8 cellular contexts compared by ENCODE assay signal in the genomic region with DNA sequence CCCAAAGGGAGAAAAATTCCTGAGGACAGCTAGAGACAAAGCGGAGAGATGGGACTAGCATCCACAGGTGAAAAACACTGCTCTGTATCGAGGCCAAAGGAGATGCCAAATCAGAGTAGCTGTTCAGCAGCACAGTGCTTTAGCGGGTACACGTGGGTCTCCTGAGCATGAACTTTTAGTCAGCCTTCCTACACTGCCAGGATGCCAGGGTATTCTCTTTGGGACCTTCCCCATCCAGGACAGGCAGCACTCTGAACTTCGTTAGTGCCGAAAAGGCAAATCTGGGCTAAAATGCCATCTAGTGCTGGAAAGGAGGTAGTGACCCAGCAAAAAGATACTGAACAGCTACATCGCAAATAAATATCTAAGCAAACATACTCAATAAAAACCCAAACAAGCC.
DNase-seq lines count a peak whose midpoint lies in the region; ATAC-seq, FAIRE-seq and TF ChIP-seq lines count a peak whose summit lies in the region.
"Had no signal": no experiment of that assay in that cellular context is flagged by ENCODE, and none has a peak within 500 bp of the region (broad histone marks: within the 10 kb centered on the region; RNA-seq: fewer than 3 reads in every experiment).

No MANE protein-coding gene starts in this region.

- H4K12ac ChIP-seq in trophoblast cell (ENCODE audit: low read depth, low read length): no peak overlapping the region

- H3K4me1 Mint-ChIP-seq in activated T-helper 2 cell treated with anti-CD3 and anti-CD28 coated beads, Interferon-gamma antibody, Interleukin-2, Interleukin-4, amounts not matched to agents 10 μg/mL and 5 μg/mL and 100 μg/mL, durations not matched to agents 14 hours and 24 hours and 36 hours (ENCODE audit: low read depth): no peaks in the 10 kb centered on the region
- H3K4me1 Mint-ChIP-seq: activated naive CD4-positive, alpha-beta T cell treated with anti-CD3 and anti-CD28 coated beads, Interleukin-2, amount 50 U/mL, for 24 hours had no signal

- H3K4me3 ChIP-seq in esophagus squamous epithelium (no peak overlapping the region), trophoblast cell (ENCODE audit: low read depth, low read length) (no peak overlapping the region)

- H3K14ac ChIP-seq in trophoblast cell (ENCODE audit: low read length): no peak overlapping the region

- H3K36me3 Mint-ChIP-seq in activated T-helper 2 cell treated with anti-CD3 and anti-CD28 coated beads, Interferon-gamma antibody, Interleukin-2, Interleukin-4, amounts not matched to agents 10 μg/mL and 5 μg/mL and 100 μg/mL, durations not matched to agents 14 hours and 24 hours and 36 hours (ENCODE audit: low read depth): no peaks in the 10 kb centered on the region

- H3K36me3 ChIP-seq in esophagus squamous epithelium (no peaks in the 10 kb centered on the region), trophoblast cell (ENCODE audit: control insufficient read depth in 1 of 2, insufficient read depth in 2 of 2, low read length in 2 of 2) (no peaks in the 10 kb centered on the region)

- intact Hi-C loops in esophagus squamous epithelium (cut with DNase I): loop anchor here (5.0 kb wide), 1 partner anchor 85 kb away; no protein-coding TSS in a partner anchor
- intact Hi-C loops in activated T-helper 2 cell treated with anti-CD3 and anti-CD28 coated beads, Interferon-gamma antibody, Interleukin-2, Interleukin-4, amounts not matched to agents 10 μg/mL and 5 μg/mL and 100 μg/mL, durations not matched to agents 14 hours and 24 hours and 36 hours (cut with micrococcal nuclease): loop anchor here (2.0 to 5.0 kb wide), 2 partner anchors 90 to 177 kb away; no protein-coding TSS in a partner anchor

- no peaks in the 10 kb centered on the region for H3K79me2 ChIP-seq in trophoblast cell (ENCODE audit: control insufficient read depth, insufficient read depth, low read length, poor library complexity)

- H2BK120ac ChIP-seq in trophoblast cell (ENCODE audit: insufficient read depth, low read length, poor library complexity): no peak overlapping the region

- no peak overlapping the region for H3K4me2 ChIP-seq in trophoblast cell (ENCODE audit: low read length)

- H3K27ac ChIP-seq in esophagus squamous epithelium (no peak overlapping the region), trophoblast cell (ENCODE audit: low read depth, low read length) (no peak overlapping the region)

- no peaks in the 10 kb centered on the region for H3K9me3 Mint-ChIP-seq in activated T-helper 2 cell treated with anti-CD3 and anti-CD28 coated beads, Interferon-gamma antibody, Interleukin-2, Interleukin-4, amounts not matched to agents 10 μg/mL and 5 μg/mL and 100 μg/mL, durations not matched to agents 14 hours and 24 hours and 36 hours

- H2AFZ ChIP-seq in trophoblast cell (ENCODE audit: insufficient read depth, low read length, poor library complexity): no peak overlapping the region

- no peak overlapping the region for H3K23ac ChIP-seq in trophoblast cell (ENCODE audit: low read length)

- 29 to 30% methylated on average over 7 of the region's 7 CpGs for WGBS in esophagus squamous epithelium, 2 donors
- WGBS in trophoblast cell (ENCODE audit: extremely low coverage, insufficient coverage, insufficient read length): no CpG with 5 or more reads among the region's 7 CpGs

- no peak overlapping the region for H4K91ac ChIP-seq in trophoblast cell (ENCODE audit: low read depth, low read length)

- H3K9ac ChIP-seq in trophoblast cell (ENCODE audit: low read length): no peak overlapping the region

- H3K79me1 ChIP-seq in trophoblast cell (ENCODE audit: low read length): no peaks in the 10 kb centered on the region

- H3K18ac ChIP-seq in trophoblast cell (ENCODE audit: low read length): no peak overlapping the region

- no peak overlapping the region for H4K8ac ChIP-seq in trophoblast cell (ENCODE audit: low read depth, low read length)

- peak; percentile 17 for FAIRE-seq in G401.6 (lab: Jason Lieb, UNC)

- no peak overlapping the region for H2BK5ac ChIP-seq in trophoblast cell (ENCODE audit: low read depth, low read length, poor library complexity)

- no peak overlapping the region for H2AK5ac ChIP-seq in trophoblast cell (ENCODE audit: low read length)

- H3K4me3 Mint-ChIP-seq in activated T-helper 2 cell treated with anti-CD3 and anti-CD28 coated beads, Interferon-gamma antibody, Interleukin-2, Interleukin-4, amounts not matched to agents 10 μg/mL and 5 μg/mL and 100 μg/mL, durations not matched to agents 14 hours and 24 hours and 36 hours (ENCODE audit: low read depth): no peak overlapping the region
- H3K4me3 Mint-ChIP-seq: activated naive CD4-positive, alpha-beta T cell treated with anti-CD3 and anti-CD28 coated beads, Interleukin-2, amount 50 U/mL, for 24 hours had no signal

- H3K27ac Mint-ChIP-seq in activated T-helper 2 cell treated with anti-CD3 and anti-CD28 coated beads, Interferon-gamma antibody, Interleukin-2, Interleukin-4, amounts not matched to agents 10 μg/mL and 5 μg/mL and 100 μg/mL, durations not matched to agents 14 hours and 24 hours and 36 hours: no peak overlapping the region
- H3K27ac Mint-ChIP-seq: activated naive CD4-positive, alpha-beta T cell treated with anti-CD3 and anti-CD28 coated beads, Interleukin-2, amount 50 U/mL, for 24 hours had no signal

- H3K9me3 ChIP-seq in esophagus squamous epithelium (no peaks in the 10 kb centered on the region), trophoblast cell (ENCODE audit: insufficient read depth, low read depth, low read length) (no peaks in the 10 kb centered on the region)

- peaks cover 5% of the 10 kb centered on the region for H3K27me3 Mint-ChIP-seq in activated T-helper 2 cell treated with anti-CD3 and anti-CD28 coated beads, Interferon-gamma antibody, Interleukin-2, Interleukin-4, amounts not matched to agents 10 μg/mL and 5 μg/mL and 100 μg/mL, durations not matched to agents 14 hours and 24 hours and 36 hours (ENCODE audit: low read depth)

- no peak for TF ChIP-seq POLR2A in esophagus squamous epithelium (IDR thresholded peaks at IDR 0.05)

- H3K4me1 ChIP-seq in esophagus squamous epithelium: no peaks in the 10 kb centered on the region
- H3K4me1 ChIP-seq in trophoblast cell (ENCODE audit: control insufficient read depth in 1 of 2, insufficient read depth in 2 of 2, low read length in 2 of 2): no peaks in the 10 kb centered on the region

- H3K4ac ChIP-seq in trophoblast cell (ENCODE audit: low read depth, low read length): no peak overlapping the region

- no peak overlapping the region for H2BK12ac ChIP-seq in trophoblast cell (ENCODE audit: low read length)

- TF ChIP-seq CTCF in esophagus squamous epithelium (IDR thresholded peaks at IDR 0.05): peak in 5 of 6 experiments; percentile 40 to 62 (median 45)

- H3K27me3 ChIP-seq in esophagus squamous epithelium (peaks cover 0 to 10% (median 0%) of the 10 kb centered on the region in 4 donors), trophoblast cell (ENCODE audit: insufficient read depth, low read length) (no peaks in the 10 kb centered on the region)

- peak; percentile 86 for ATAC-seq in GM19467 (IDR thresholded peaks at IDR 0.05; ENCODE audit: unreplicated experiment)

- DNase-seq in HS-5 (ENCODE audit: low read depth) (peak; percentile 8), RKO (ENCODE audit: low spot score) (peak; percentile 54), esophagus squamous epithelium (lab: John Stamatoyannopoulos, UW) (no peak), trophoblast cell (peak; percentile 1 to 62)
- DNase-seq in activated T-helper 2 cell treated with anti-CD3 and anti-CD28 coated beads, Interferon-gamma antibody, Interleukin-2, Interleukin-4, amounts not matched to agents 10 μg/mL and 5 μg/mL and 100 μg/mL, durations not matched to agents 14 hours and 24 hours and 36 hours (ENCODE audit: low spot score): no peak

Comparison
In these comparisons a context has a peak if more than half of its experiments do, and no peak if none do; other contexts are left out.
1. DNase-seq: peak in HS-5 (single experiment), RKO (single experiment) and trophoblast cell (2 of 2); none in esophagus squamous epithelium (single experiment) and activated T-helper 2 cell treated with anti-CD3 and anti-CD28 coated beads, Interferon-gamma antibody, Interleukin-2, Interleukin-4, amounts not matched to agents 10 μg/mL and 5 μg/mL and 100 μg/mL, durations not matched to agents 14 hours and 24 hours and 36 hours (single experiment).